8 cellular contexts compared by ENCODE assay signal in the genomic region with DNA sequence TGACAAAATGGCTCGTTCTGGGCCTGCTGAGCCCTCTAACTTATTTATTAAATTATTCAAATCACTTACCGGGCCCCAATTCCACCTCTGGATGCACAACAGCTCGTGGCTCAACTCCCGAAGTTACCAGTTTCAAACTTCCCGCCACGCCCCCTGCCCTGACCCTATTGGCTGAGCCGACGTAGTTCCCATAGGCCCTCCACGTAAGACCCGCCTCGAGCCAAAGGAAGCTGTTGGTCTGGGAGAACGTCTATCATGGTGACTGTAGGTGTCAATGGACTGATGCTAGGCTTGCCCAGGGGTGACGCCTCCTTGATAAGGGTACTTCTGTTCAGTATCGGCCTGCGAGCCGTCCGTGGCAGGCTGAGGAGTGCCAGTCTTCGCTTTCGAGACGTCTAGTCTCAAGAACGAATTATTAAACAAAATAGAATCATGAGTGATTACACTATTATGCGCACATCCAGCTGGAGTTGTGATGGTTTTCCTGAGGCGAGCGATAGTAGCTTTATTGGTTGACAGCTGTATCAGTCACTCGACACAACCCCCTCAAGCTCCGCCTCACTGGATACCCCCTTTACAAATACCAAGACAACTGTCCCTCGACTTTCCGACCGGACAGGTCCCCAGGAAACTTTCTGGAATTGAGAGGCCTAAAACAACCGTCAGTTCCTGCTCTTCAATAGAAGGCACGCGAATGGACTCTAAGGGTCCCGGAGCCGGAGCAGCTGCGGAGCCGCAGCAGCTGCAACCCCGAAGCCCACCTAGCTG. TPM values are rescaled to one million over a fixed set of nuclear protein-coding genes. Genes with fewer than 3 reads are reported as not detected.
A peak's percentile ranks its signal among the peaks of the same experiment; 100 is the strongest.
DNase-seq lines count a peak whose midpoint lies in the region; ATAC-seq and TF ChIP-seq lines count a peak whose summit lies in the region.

TSS of gene CDCA3 (minus strand) at position 134 of the 768 bp plus-strand sequence. CDS start 334 bp downstream, outside the sequence.

- H3K27me3 ChIP-seq in H7 (ENCODE audit: control insufficient read depth, insufficient read depth, low read length) = no peaks in the 10 kb centered on the region

- peak within 1 kb of the TSS; percentile 98 for H3K4me3 ChIP-seq in H7 (ENCODE audit: insufficient read depth, low read depth, low read length)
- peak within 1 kb of the TSS; percentile 68 for H3K4me3 ChIP-seq in fibroblast of pulmonary artery (replicated peaks; ENCODE audit: low read depth, low read length)

- no peaks in the 10 kb centered on the region for H3K36me3 Mint-ChIP-seq in natural killer cell treated with Interleukin-12 subunit alpha and Interleukin-12 subunit beta and Interleukin-15 and Interleukin-18, amount 100 ng/mL, for 72 hours

- no peaks in the 10 kb centered on the region for H3K27me3 Mint-ChIP-seq in natural killer cell treated with Interleukin-12 subunit alpha and Interleukin-12 subunit beta and Interleukin-15 and Interleukin-18, amount 100 ng/mL, for 72 hours

- ATAC-seq in natural killer cell treated with Interleukin-12 subunit alpha and Interleukin-12 subunit beta and Interleukin-15 and Interleukin-18, amount 100 ng/mL, for 72 hours = peak; percentile 77 to 81
- ATAC-seq in stimulated activated naive CD8-positive, alpha-beta T cell treated with anti-CD3 and anti-CD28 coated beads, Interleukin-15, Interleukin-2, amounts not matched to agents 100 U/mL and 50 U/mL, for 24 hours = peak; percentile 60

- H3K4me3 Mint-ChIP-seq in natural killer cell treated with Interleukin-12 subunit alpha and Interleukin-12 subunit beta and Interleukin-15 and Interleukin-18, amount 100 ng/mL, for 72 hours = peak within 1 kb of the TSS; percentile 94

- no peak for TF ChIP-seq CTCF in fibroblast of pulmonary artery (IDR thresholded peaks at IDR 0.05; ENCODE audit: low read length, missing control alignments)

- peaks cover 37% of the 10 kb centered on the region for H3K36me3 ChIP-seq in H7 (replicated peaks; ENCODE audit: control insufficient read depth, insufficient read depth, low read length)

- peak; percentile 99 for DNase-seq in ELF-1 (ENCODE audit: low read depth, low spot score)
- DNase-seq in H7 = peak; percentile 100
- peak; percentile 99 for DNase-seq in M059J (ENCODE audit: low read depth)
- DNase-seq in SHP77 (lab: John Stamatoyannopoulos, UW) = peak; percentile 88 to 92
- DNase-seq in activated effector memory CD4-positive, alpha-beta T cell treated with Interleukin-2 at 50 U/mL for 16 hours = peak; percentile 83
- peak; percentile 99 for DNase-seq in fibroblast of pulmonary artery (ENCODE audit: low read depth)
- DNase-seq in natural killer cell treated with Interleukin-12 subunit alpha and Interleukin-12 subunit beta and Interleukin-15 and Interleukin-18, amount 100 ng/mL, for 72 hours (ENCODE audit: low spot score) = peak; percentile 95
- peak; percentile 97 for DNase-seq in stimulated activated naive CD8-positive, alpha-beta T cell treated with anti-CD3 and anti-CD28 coated beads, Interleukin-15, Interleukin-2, amounts not matched to agents 100 U/mL and 50 U/mL, for 24 hours

- H3K4me1 Mint-ChIP-seq in natural killer cell treated with Interleukin-12 subunit alpha and Interleukin-12 subunit beta and Interleukin-15 and Interleukin-18, amount 100 ng/mL, for 72 hours (ENCODE audit: low read depth in 2 of 2) = peaks cover 26 to 43% of the 10 kb centered on the region in 2 donors

- no peaks in the 10 kb centered on the region for H3K9me3 Mint-ChIP-seq in natural killer cell treated with Interleukin-12 subunit alpha and Interleukin-12 subunit beta and Interleukin-15 and Interleukin-18, amount 100 ng/mL, for 72 hours

- H3K27ac Mint-ChIP-seq in natural killer cell treated with Interleukin-12 subunit alpha and Interleukin-12 subunit beta and Interleukin-15 and Interleukin-18, amount 100 ng/mL, for 72 hours = peak within 1 kb of the TSS; percentile 91 to 93

RNA-seq across cellular contexts. Expression of gene CDCA3, which starts in this region (rescaled TPM):
- 85.6 and 115 TPM in 2 replicates for total RNA-seq in H7 (2014; rRNA removed; shearing (Covaris generic))
- 123 and 126 TPM in 2 replicates for total RNA-seq in M059J (2014; rRNA removed; shearing (Covaris generic))
- 100 to 1,000 TPM in 1 of 2 donors, 10 to 100 TPM in 1; 40.7 to 105 TPM for total RNA-seq in natural killer cell treated with Interleukin-12 subunit alpha and Interleukin-12 subunit beta and Interleukin-15 and Interleukin-18, amount 100 ng/mL, for 72 hours

Comparison
In these comparisons a context has a peak if more than half of its experiments do, and no peak if none do; other contexts are left out.
1. Peak in every context shown above with its lines: DNase-seq, ATAC-seq and H3K4me3 ChIP-seq.